In the genomic region with DNA sequence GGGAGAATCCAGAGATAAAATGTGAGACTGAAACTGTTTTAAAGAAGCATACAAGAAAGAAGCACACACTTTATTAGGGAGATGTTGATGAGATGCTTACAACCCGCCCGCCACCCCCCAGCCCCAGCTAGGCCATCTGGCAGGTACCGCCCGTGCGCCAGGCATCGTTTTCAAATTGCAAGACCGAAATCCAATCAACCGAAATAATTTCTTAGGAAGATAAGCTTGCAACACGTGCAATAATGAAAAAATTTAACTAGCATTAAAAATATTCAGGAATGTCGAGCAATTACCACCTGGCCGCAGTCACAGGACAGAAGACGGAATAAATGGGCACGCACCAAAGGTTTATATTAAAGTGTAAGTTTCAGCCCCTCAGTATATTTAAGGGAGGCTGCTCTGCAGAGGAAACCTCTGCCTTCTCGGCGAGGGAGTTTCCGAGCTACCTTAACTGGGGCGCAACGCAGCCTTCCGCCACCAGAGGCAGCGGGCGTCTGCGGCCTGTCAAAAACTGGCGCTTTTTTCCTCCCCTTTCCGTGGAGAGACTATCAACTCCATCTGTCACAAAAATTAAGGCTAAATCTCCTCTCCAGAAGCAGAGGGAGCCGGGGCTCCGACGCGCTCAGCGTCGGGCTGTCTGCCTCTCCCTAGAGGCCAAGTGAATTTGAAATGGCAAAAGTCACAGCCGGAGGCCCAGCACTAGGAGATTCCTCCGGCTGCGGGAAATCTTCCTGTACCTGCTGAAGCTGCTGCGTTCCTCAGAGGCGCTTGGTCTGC, we compare ENCODE assay signal across 8 cellular contexts. TPM values are rescaled to one million over a fixed set of nuclear protein-coding genes. Genes with fewer than 3 reads are reported as not detected.
DNase-seq lines count a peak whose midpoint lies in the region; TF ChIP-seq lines count a peak whose summit lies in the region.

No MANE protein-coding gene starts in this region.

- H3K27ac Mint-ChIP-seq in activated naive CD4-positive, alpha-beta T cell treated with anti-CD3 and anti-CD28 coated beads for 36 hours = no peak overlapping the region

- peak; percentile 49 for TF ChIP-seq CTCF in GM20000 (IDR thresholded peaks at IDR 0.05; ENCODE audit: extremely low read depth, missing control alignments)

- peaks cover 2% of the 10 kb centered on the region for H3K4me1 Mint-ChIP-seq in activated naive CD4-positive, alpha-beta T cell treated with anti-CD3 and anti-CD28 coated beads for 36 hours (ENCODE audit: low read depth)

- DNase-seq in COLO829 (ENCODE audit: low spot score) (peak; percentile 68), GM20000 (ENCODE audit: low spot score) (peak; percentile 76), HS-27A (ENCODE audit: low read depth) (peak; percentile 63), SHP77 treated with DMSO at 0.1 percent for 48 hours (lab: John Stamatoyannopoulos, UW) (peak; percentile 57), germinal center (ENCODE audit: low spot score) (peak; percentile 69), nucleus accumbens (lab: John Stamatoyannopoulos, UW) (peak in 54 of 56 donors; percentile 34 to 91 (median 74)), superior temporal gyrus (ENCODE audit: extremely low spot score) (peak; percentile 91)
- peak; percentile 82 for DNase-seq in activated naive CD4-positive, alpha-beta T cell treated with anti-CD3 and anti-CD28 coated beads for 36 hours

- intact Hi-C loops in activated naive CD4-positive, alpha-beta T cell treated with anti-CD3 and anti-CD28 coated beads for 36 hours (cut with micrococcal nuclease) = loop anchor here (1.0 to 10.0 kb wide), 10 partner anchors 314 to 1439 kb away; a partner anchor contains a TSS

- H3K36me3 Mint-ChIP-seq in activated naive CD4-positive, alpha-beta T cell treated with anti-CD3 and anti-CD28 coated beads for 36 hours (ENCODE audit: low read depth) = no peaks in the 10 kb centered on the region

- H3K9me3 Mint-ChIP-seq in activated naive CD4-positive, alpha-beta T cell treated with anti-CD3 and anti-CD28 coated beads for 36 hours = peaks cover 3% of the 10 kb centered on the region

- peaks cover 15% of the 10 kb centered on the region for H3K27me3 Mint-ChIP-seq in activated naive CD4-positive, alpha-beta T cell treated with anti-CD3 and anti-CD28 coated beads for 36 hours (ENCODE audit: low read depth)

- CTCF ChIA-PET in activated naive CD4-positive, alpha-beta T cell treated with anti-CD3 and anti-CD28 coated beads for 36 hours (lab: Charles Lee) = interaction anchor here (0.6 to 1.3 kb wide), 9 partner anchors 9 to 384 kb away, joined by 3 to 6 read pairs (median 3); no protein-coding TSS in a partner anchor

- H3K4me3 Mint-ChIP-seq in activated naive CD4-positive, alpha-beta T cell treated with anti-CD3 and anti-CD28 coated beads for 36 hours = peak overlapping the region; percentile 76

RNA-seq across cellular contexts. Expression of a gene that starts 1.0 kb away (rescaled TPM):
- under 1 TPM; 0.15 to 0.24 TPM for total RNA-seq in activated naive CD4-positive, alpha-beta T cell treated with anti-CD3 and anti-CD28 coated beads for 36 hours

Comparison
In these comparisons a context has a peak if more than half of its experiments do, and no peak if none do; other contexts are left out.
1. Peak in every context shown above with its lines: DNase-seq.